In the genomic region with DNA sequence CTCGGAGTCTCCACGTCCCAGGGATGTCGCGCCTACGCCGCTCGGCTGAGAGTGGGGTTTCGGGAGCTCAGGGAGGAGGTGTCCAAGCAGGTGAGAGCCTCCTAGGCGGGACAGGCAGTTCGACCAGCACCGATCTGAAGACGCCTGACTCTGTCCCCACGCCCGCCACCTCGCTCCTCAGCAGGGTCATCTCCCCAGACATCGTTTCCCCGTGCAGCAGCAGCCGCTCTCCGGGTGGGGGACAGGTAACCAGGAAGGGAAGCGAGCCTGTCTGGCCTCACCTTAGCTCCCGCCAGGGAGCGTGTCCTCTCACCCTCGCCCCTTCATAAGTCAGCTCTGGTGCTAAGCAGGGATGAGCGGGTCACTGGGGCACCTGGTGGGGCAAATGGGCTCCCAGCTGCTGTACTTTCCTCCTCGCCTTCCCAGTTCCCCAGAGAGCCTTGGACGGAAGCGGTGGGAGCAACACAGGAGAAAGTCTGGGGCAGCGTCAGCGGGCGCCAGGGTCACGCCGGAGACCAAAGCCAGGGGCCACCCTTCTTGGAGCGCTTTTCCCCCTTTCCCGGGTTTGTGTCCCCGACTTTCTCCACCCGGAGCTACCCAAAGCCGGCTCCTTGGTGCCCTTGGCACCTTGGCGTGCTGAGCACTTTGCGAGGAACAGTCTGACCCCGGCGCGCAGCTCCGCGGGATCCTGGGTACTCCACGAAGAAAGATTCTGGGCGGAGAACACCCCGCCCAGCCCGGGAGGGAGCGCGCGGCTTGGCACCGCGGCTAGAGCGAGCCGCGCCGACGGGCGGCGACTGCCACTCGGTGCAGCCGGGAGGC, we compare ENCODE assay signal across 9 cellular contexts. TPM values are rescaled to one million over a fixed set of nuclear protein-coding genes. Genes with fewer than 3 reads are reported as not detected.
DNase-seq lines count a peak whose midpoint lies in the region; FAIRE-seq and TF ChIP-seq lines count a peak whose summit lies in the region.
"Had no signal": no experiment of that assay in that cellular context is flagged by ENCODE, and none has a peak within 500 bp of the region (broad histone marks: within the 10 kb centered on the region; RNA-seq: fewer than 3 reads in every experiment).

No MANE protein-coding gene starts in this region.

- H3K4me1 ChIP-seq in kidney (ENCODE audit: control insufficient read depth in 1 of 2, insufficient read depth in 1 of 2, low read depth in 1 of 2, low read length in 2 of 2) (peaks cover 3 to 6% of the 10 kb centered on the region in 2 donors), stomach smooth muscle (ENCODE audit: control insufficient read depth, insufficient read depth, low read length) (peaks cover 40% of the 10 kb centered on the region)

- peaks cover 32% of the 10 kb centered on the region for H3K27me3 Mint-ChIP-seq in activated naive CD8-positive, alpha-beta T cell

- peak overlapping the region; percentile 79 for H3K4me3 Mint-ChIP-seq in activated naive CD8-positive, alpha-beta T cell

- H3K9ac ChIP-seq in kidney (ENCODE audit: low read length in 2 of 2) (no peak overlapping the region), stomach smooth muscle (ENCODE audit: low read length in 2 of 2) (peak overlapping the region; percentile 81 to 87)

- H3K36me3 ChIP-seq in kidney (ENCODE audit: control insufficient read depth in 1 of 2, insufficient read depth in 2 of 2, low read length in 2 of 2): no peaks in the 10 kb centered on the region
- H3K36me3 ChIP-seq in stomach smooth muscle (ENCODE audit: control insufficient read depth in 2 of 2, insufficient read depth in 2 of 2, low read length in 2 of 2): no peaks in the 10 kb centered on the region
- no peaks in the 10 kb centered on the region for H3K36me3 ChIP-seq in brain microvascular endothelial cell (replicated peaks)

- peak; percentile 59 for DNase-seq in NCI-H82 (lab: John Stamatoyannopoulos, UW)
- DNase-seq in NCI-H82 treated with DMSO at 0.1 percent for 48 hours (lab: John Stamatoyannopoulos, UW; ENCODE audit: unreplicated experiment): no peak
- peak; percentile 84 for DNase-seq in kidney
- no peak for DNase-seq in brain microvascular endothelial cell
- no peak for DNase-seq in T-helper 9 cell
- no peak for DNase-seq in NK-92 treated with Interleukin-12 subunit alpha and Interleukin-12 subunit beta, amount 100 ng/mL, for 24 hours (lab: John Stamatoyannopoulos, UW)

- no peaks in the 10 kb centered on the region for H3K9me3 Mint-ChIP-seq in activated naive CD8-positive, alpha-beta T cell (ENCODE audit: low read depth)

- no peaks in the 10 kb centered on the region for H3K27me3 ChIP-seq in stomach smooth muscle (ENCODE audit: control insufficient read depth in 1 of 2, insufficient read depth in 2 of 2, low read length in 2 of 2)
- peaks cover 76% of the 10 kb centered on the region for H3K27me3 ChIP-seq in brain microvascular endothelial cell (replicated peaks)

- H3K9me3 ChIP-seq in kidney (ENCODE audit: control insufficient read depth in 1 of 2, low read length in 2 of 2) (no peaks in the 10 kb centered on the region), stomach smooth muscle (ENCODE audit: control insufficient read depth in 2 of 2, low read length in 2 of 2) (no peaks in the 10 kb centered on the region)

- no peak for TF ChIP-seq CTCF in kidney (IDR thresholded peaks at IDR 0.05; ENCODE audit: borderline replicate concordance, extremely low read depth, insufficient read depth)
- TF ChIP-seq CTCF in brain microvascular endothelial cell (IDR thresholded peaks at IDR 0.05; ENCODE audit: low read depth, low read length, missing control alignments): no peak

- peaks cover 7% of the 10 kb centered on the region for H3K36me3 Mint-ChIP-seq in activated naive CD8-positive, alpha-beta T cell

- H3K27ac ChIP-seq in kidney (ENCODE audit: low read depth in 2 of 2, low read length in 2 of 2) (no peak overlapping the region), stomach smooth muscle (ENCODE audit: low read length) (peak overlapping the region; percentile 88), brain microvascular endothelial cell (no peak overlapping the region)
- H3K27ac ChIP-seq: HL-60 had no signal

- no peak for FAIRE-seq in kidney (lab: Jason Lieb, UNC)

- no peak overlapping the region for H3K27ac Mint-ChIP-seq in activated naive CD8-positive, alpha-beta T cell

- in situ Hi-C loops in brain microvascular endothelial cell (cut with HindIII; ENCODE audit: low pct_ligation_motif_present, low sequenced_read_pairs): no loop called here

- intact Hi-C loops in kidney (cut with DNase I): no loop called here

- H3K4me3 ChIP-seq in kidney (ENCODE audit: low read length in 2 of 2) (peak overlapping the region; percentile 30 to 49), stomach smooth muscle (ENCODE audit: low read length in 2 of 2) (peak overlapping the region; percentile 83 to 91), brain microvascular endothelial cell (ENCODE audit: low read depth, low read length) (no peak overlapping the region)

- peaks cover 15% of the 10 kb centered on the region for H3K4me1 Mint-ChIP-seq in activated naive CD8-positive, alpha-beta T cell (ENCODE audit: low read depth)

RNA-seq across cellular contexts. Expression of gene SPON1, which starts 1.6 kb away (rescaled TPM):
- total RNA-seq in kidney: 77.9 TPM
- 3.8 TPM for polyA plus RNA-seq in kidney (ENCODE audit: insufficient read depth, low read depth, low replicate concordance)

Comparison
In these comparisons a context has a peak if more than half of its experiments do, and no peak if none do; other contexts are left out.
1. DNase-seq: peak in NCI-H82 (single experiment) and kidney (single experiment); none in NCI-H82 treated with DMSO at 0.1 percent for 48 hours (single experiment), brain microvascular endothelial cell (single experiment), T-helper 9 cell (single experiment) and NK-92 treated with Interleukin-12 subunit alpha and Interleukin-12 subunit beta, amount 100 ng/mL, for 24 hours (single experiment).
2. H3K9ac ChIP-seq: peak in stomach smooth muscle (2 of 2); none in kidney (0 of 2).